9 cellular contexts compared by ENCODE assay signal in genomic region chr11:60615497-60615896, GRCh38.
"Had no signal": no experiment of that assay in that cellular context is flagged by ENCODE, and none has a peak within 500 bp of the region (broad histone marks: within the 10 kb centered on the region; RNA-seq: fewer than 3 reads in every experiment).

No MANE protein-coding gene starts in this region.

- H3K27ac Mint-ChIP-seq: HFFc6, IgD-negative memory B cell had no signal

- H3K4me3 ChIP-seq: GM23248, HAP-1 had no signal

- H3K9ac ChIP-seq: GM23248 had no signal

- H3K36me3 ChIP-seq: HAP-1 had no signal

- H3K36me3 Mint-ChIP-seq: IgD-negative memory B cell had no signal

- H3K4me3 Mint-ChIP-seq: HFFc6, IgD-negative memory B cell had no signal

- H3K27ac ChIP-seq: GM23248, HL-60 had no signal

- H3K4me1 ChIP-seq: HAP-1 had no signal

- ATAC-seq: HCT116, HepG2 had no signal

- H3K9me3 ChIP-seq: HAP-1 had no signal

- DNase-seq: GM23248, GOT3, H7, HFFc6 had no signal

- H2AFZ ChIP-seq: GM23248 had no signal

- H3K9me3 Mint-ChIP-seq: IgD-negative memory B cell had no signal
